11 cellular contexts compared by ENCODE assay signal in the genomic region with DNA sequence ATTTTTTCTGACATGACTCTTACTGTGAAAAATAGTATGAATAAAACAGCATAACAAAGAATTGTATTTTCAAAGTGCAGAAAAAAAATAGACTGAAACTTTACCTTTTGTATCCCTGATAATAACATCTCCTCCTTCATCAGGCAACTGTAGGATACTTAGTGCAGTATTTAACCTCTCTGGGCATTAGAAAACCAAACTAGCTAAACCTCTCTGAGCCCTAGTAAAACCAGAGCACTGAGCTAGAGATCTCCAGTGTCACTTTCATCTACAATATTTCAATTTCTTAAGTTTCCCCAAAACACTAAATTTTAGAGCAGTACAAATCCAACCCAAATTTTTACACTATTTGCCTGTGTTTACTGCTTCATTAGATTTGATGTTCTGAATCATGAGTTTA.
"Had no signal": no experiment of that assay in that cellular context is flagged by ENCODE, and none has a peak within 500 bp of the region (broad histone marks: within the 10 kb centered on the region; RNA-seq: fewer than 3 reads in every experiment).

No MANE protein-coding gene starts in this region.

- H3K4me1 ChIP-seq: HAP-1 had no signal

- ATAC-seq: GM23338, HCT116 had no signal

- H3K27ac ChIP-seq: GM23248 had no signal

- H3K9ac ChIP-seq: GM23248 had no signal

- H3K9me3 ChIP-seq: HAP-1 had no signal

- H3K4me2 ChIP-seq: GM23338 had no signal

- H3K4me3 ChIP-seq: GM23248, GM23338, HAP-1 had no signal

- DNase-seq: GM23248, GOT3, H7, H9, HCEC 1CT, HFFc6 had no signal

- H3K36me3 ChIP-seq: HAP-1 had no signal

- H2AFZ ChIP-seq: GM23248, GM23338 had no signal

- FAIRE-seq: H1, H54 had no signal
